Comparison of ENCODE assay signal across 8 cellular contexts in genomic region chr10:98028168-98028770, GRCh38. TPM values are rescaled to one million over a fixed set of nuclear protein-coding genes. Genes with fewer than 3 reads are reported as not detected.
DNase-seq lines count a peak whose midpoint lies in the region; ATAC-seq and TF ChIP-seq lines count a peak whose summit lies in the region.

No MANE protein-coding gene starts in this region.

- POLR2A ChIA-PET in Panc1 (lab: Charles Lee): no interaction called here

- H3K4me3 Mint-ChIP-seq in glutamatergic neuron (ENCODE audit: unreplicated experiment): no peak overlapping the region

- TF ChIP-seq CTCF in Panc1 (IDR thresholded peaks at IDR 0.05) (peak; percentile 93), glutamatergic neuron (IDR thresholded peaks at IDR 0.05; ENCODE audit: partially characterized antibody, unreplicated experiment) (peak; percentile 97)

- H3K9me3 ChIP-seq in Panc1 (ENCODE audit: control insufficient read depth, insufficient read depth, low read depth, low read length): no peaks in the 10 kb centered on the region

- CTCF ChIA-PET in Panc1 (lab: Charles Lee): interaction anchor here (1.6 kb wide), 1 partner anchor 13 kb away, joined by 7 read pairs; no protein-coding TSS in a partner anchor

- H3K4me1 Mint-ChIP-seq in glutamatergic neuron (ENCODE audit: low read depth, unreplicated experiment): peaks cover 16% of the 10 kb centered on the region

- 0 out of 2 replicates have a peak, but pooled peaks cover 3% of the 10 kb centered on the region for H3K36me3 ChIP-seq in Panc1 (ENCODE audit: control insufficient read depth, insufficient read depth, low read length)

- DNase-seq in EL: peak; percentile 50
- peak; percentile 58 for DNase-seq in HT-29 (ENCODE audit: low spot score)
- peak; percentile 15 for DNase-seq in Panc1 (ENCODE audit: low read depth, low spot score)
- DNase-seq in activated gamma-delta T cell treated with anti-CD3 and anti-CD28 coated beads, Interleukin-2, amount 50 U/mL, for 16 hours (ENCODE audit: low read depth): peak; percentile 30
- DNase-seq in glutamatergic neuron: peak; percentile 82
- peak; percentile 47 for DNase-seq in putamen (ENCODE audit: low spot score)

- ATAC-seq in Panc1 (peak; percentile 63), GM18909 (IDR thresholded peaks at IDR 0.05; ENCODE audit: poor library complexity, unreplicated experiment) (no peak), HG03469 (IDR thresholded peaks at IDR 0.05; ENCODE audit: unreplicated experiment) (no peak)

- in situ Hi-C loops in Panc1 (cut with HindIII; ENCODE audit: low pct_unique_long_range_greater_than_20kb, low sequenced_read_pairs): no loop called here

- intact Hi-C loops in Panc1 (cut with micrococcal nuclease; ENCODE audit: unreplicated experiment): no loop called here

- no peak overlapping the region for H3K4me3 ChIP-seq in Panc1 (ENCODE audit: low read depth in 2 of 2, low read length in 2 of 2)

- H3K27ac ChIP-seq in Panc1 (ENCODE audit: low read length): no peak overlapping the region

- no peaks in the 10 kb centered on the region for H3K4me1 ChIP-seq in Panc1 (ENCODE audit: control insufficient read depth, insufficient read depth, low read length)

- H3K9me3 Mint-ChIP-seq in glutamatergic neuron (ENCODE audit: unreplicated experiment): peaks cover 3% of the 10 kb centered on the region

- H3K27me3 ChIP-seq in Panc1 (ENCODE audit: control insufficient read depth, insufficient read depth, low read length): peaks cover 41% of the 10 kb centered on the region

- no TSS peak for BruUV-seq in Panc1 (replicated peaks; lab: Mats Ljungman, UMichigan)

- peaks cover 4% of the 10 kb centered on the region for H3K36me3 Mint-ChIP-seq in glutamatergic neuron (ENCODE audit: unreplicated experiment)

- no peak overlapping the region for H3K27ac Mint-ChIP-seq in glutamatergic neuron (ENCODE audit: unreplicated experiment)

- H3K27me3 Mint-ChIP-seq in glutamatergic neuron (ENCODE audit: unreplicated experiment): peaks cover 18% of the 10 kb centered on the region

RNA-seq across cellular contexts. Expression of gene CRTAC1, which starts 2.2 kb away (rescaled TPM):
- total RNA-seq in HT-29 (2014; rRNA removed; shearing (Covaris generic)): not detected in 2 replicates
- 0.23 TPM for total RNA-seq in Panc1 (2021; ENCODE audit: unreplicated experiment)
- polyA plus RNA-seq in Panc1 (2012; ENCODE audit: insufficient read length): 0.40 TPM
- 2.5 TPM for total RNA-seq in glutamatergic neuron (ENCODE audit: unreplicated experiment)

Comparison
In these comparisons a context has a peak if more than half of its experiments do, and no peak if none do; other contexts are left out.
1. DNase-seq: peak in every context shown above with its lines; median percentile 82 in glutamatergic neuron; 58 in HT-29; 50 in EL; 47 in putamen; 30 in activated gamma-delta T cell treated with anti-CD3 and anti-CD28 coated beads, Interleukin-2, amount 50 U/mL, for 16 hours; 15 in Panc1.